Comparison of ENCODE assay signal across 8 cellular contexts in the genomic region with DNA sequence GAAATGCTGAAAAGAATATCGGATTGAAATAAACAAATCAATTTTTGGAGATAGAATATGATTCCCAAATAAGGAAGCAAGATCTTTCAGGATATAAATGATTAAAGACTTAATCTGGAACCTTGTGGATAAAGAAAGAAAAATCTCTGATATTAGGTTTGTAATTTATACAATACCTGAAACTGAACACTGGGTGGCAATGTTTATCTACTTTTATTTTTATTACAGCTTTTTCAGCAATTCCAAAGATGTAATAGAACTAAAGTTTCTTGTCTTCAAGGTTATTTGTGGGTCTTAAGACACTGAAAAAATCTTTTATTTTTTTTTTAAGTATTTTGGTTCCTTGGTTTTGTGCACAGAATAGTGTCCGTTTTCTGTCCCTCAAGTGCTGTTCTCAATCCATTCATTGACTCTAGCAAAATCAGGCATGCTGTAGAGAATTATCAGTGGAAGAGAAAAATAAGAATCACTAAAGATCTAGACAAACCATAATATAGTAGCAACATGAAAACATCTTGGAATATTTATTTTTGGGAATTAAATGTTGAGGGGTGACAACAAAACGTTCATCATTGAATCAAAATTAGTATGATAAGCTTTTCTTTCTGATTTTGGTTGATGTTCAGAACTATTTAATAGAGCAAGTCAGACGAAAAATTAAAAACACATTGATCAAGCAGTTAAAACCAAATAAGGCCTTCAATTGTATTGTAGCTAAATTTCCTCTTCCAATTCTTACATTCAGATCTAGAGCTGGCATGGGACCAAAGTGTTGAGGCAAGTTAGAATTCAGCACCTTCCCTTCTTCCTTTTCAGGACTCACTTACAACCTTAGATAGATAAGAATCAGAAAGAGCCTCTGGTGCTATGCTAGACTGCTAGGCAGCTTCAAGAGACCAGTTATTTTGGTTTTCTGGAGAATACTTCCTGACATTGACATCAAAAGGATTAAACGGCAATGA.
DNase-seq lines count a peak whose midpoint lies in the region; ATAC-seq, FAIRE-seq and TF ChIP-seq lines count a peak whose summit lies in the region.

No MANE protein-coding gene starts in this region.

- H3K79me1 ChIP-seq in mesenchymal stem cell (replicated peaks; ENCODE audit: low read length, poor library complexity, severe bottlenecking) (no peaks in the 10 kb centered on the region), neuronal stem cell (ENCODE audit: low read depth, low read length) (no peaks in the 10 kb centered on the region)

- H2AFZ ChIP-seq in mesenchymal stem cell (ENCODE audit: low read depth, low read length): no peak overlapping the region
- H2AFZ ChIP-seq in neuronal stem cell (ENCODE audit: low read length): no peak overlapping the region

- H3K4me1 ChIP-seq in mesenchymal stem cell (ENCODE audit: control insufficient read depth, insufficient read depth, low read depth, low read length): peaks cover 11% of the 10 kb centered on the region
- H3K4me1 ChIP-seq in neuronal stem cell (ENCODE audit: control insufficient read depth in 2 of 2, insufficient read depth in 1 of 2, low read depth in 1 of 2, low read length in 2 of 2): no peaks in the 10 kb centered on the region

- H3K36me3 ChIP-seq in mesenchymal stem cell (ENCODE audit: control insufficient read depth in 1 of 2, insufficient read depth in 2 of 2, low read depth in 1 of 2, low read length in 2 of 2) (no peaks in the 10 kb centered on the region), neuronal stem cell (replicated peaks in 1 of 2; ENCODE audit: control insufficient read depth in 2 of 2, insufficient read depth in 2 of 2, low read length in 2 of 2) (no peaks in the 10 kb centered on the region)

- CTCF ChIA-PET in CD4-positive, alpha-beta T cell (lab: Charles Lee): no interaction called here

- H3K9me3 Mint-ChIP-seq in CD4-positive, alpha-beta T cell: no peaks in the 10 kb centered on the region

- H3K36me3 Mint-ChIP-seq in CD4-positive, alpha-beta T cell (ENCODE audit: low read depth): no peaks in the 10 kb centered on the region

- H4K8ac ChIP-seq in mesenchymal stem cell (ENCODE audit: low read length) (no peak overlapping the region), neuronal stem cell (ENCODE audit: low read depth, low read length) (no peak overlapping the region)

- H2BK12ac ChIP-seq in mesenchymal stem cell (ENCODE audit: low read length in 2 of 2) (no peak overlapping the region), neuronal stem cell (ENCODE audit: low read length) (no peak overlapping the region)

- H2AK5ac ChIP-seq in mesenchymal stem cell (ENCODE audit: low read length, severe bottlenecking) (no peak overlapping the region), neuronal stem cell (ENCODE audit: low read depth, low read length) (no peak overlapping the region)

- WGBS in mesenchymal stem cell: no CpG with 5 or more reads among the region's 5 CpGs
- WGBS in neuronal stem cell (ENCODE audit: extremely low coverage in 2 of 2, insufficient read length in 2 of 2, insufficient replicate concordance in 1 of 2), 2 donors: no CpG with 5 or more reads among the region's 5 CpGs

- TF ChIP-seq POLR2A in GM12891 (IDR thresholded peaks at IDR 0.05; ENCODE audit: low read depth, low read length): no peak

- no peaks in the 10 kb centered on the region for H3K27me3 Mint-ChIP-seq in CD4-positive, alpha-beta T cell

- H4K91ac ChIP-seq in mesenchymal stem cell (ENCODE audit: low read length): no peak overlapping the region
- H4K91ac ChIP-seq in neuronal stem cell (ENCODE audit: low read depth, low read length, poor library complexity): no peak overlapping the region

- no peak overlapping the region for H3K27ac Mint-ChIP-seq in CD4-positive, alpha-beta T cell

- H3K4me3 ChIP-seq in mesenchymal stem cell (ENCODE audit: insufficient read depth in 1 of 2, low read depth in 1 of 2, low read length in 2 of 2) (no peak overlapping the region), neuronal stem cell (ENCODE audit: low read length in 2 of 2) (no peak overlapping the region)

- H3K27ac ChIP-seq in VCaP: no peak overlapping the region
- no peak overlapping the region for H3K27ac ChIP-seq in mesenchymal stem cell (ENCODE audit: low read length, poor library complexity, severe bottlenecking)
- no peak overlapping the region for H3K27ac ChIP-seq in neuronal stem cell (replicated peaks; ENCODE audit: low read length)
- no peak overlapping the region for H3K27ac ChIP-seq in CD4-positive, alpha-beta T cell (ENCODE audit: low read depth, low read length)

- intact Hi-C loops in CD4-positive, alpha-beta T cell (cut with DNase I, micrococcal nuclease): no loop called here

- H2BK5ac ChIP-seq in mesenchymal stem cell (ENCODE audit: low read depth, low read length, poor library complexity, severe bottlenecking) (no peak overlapping the region), neuronal stem cell (ENCODE audit: low read length) (no peak overlapping the region)

- no peak overlapping the region for H3K4me2 ChIP-seq in mesenchymal stem cell (ENCODE audit: low read length, poor library complexity, severe bottlenecking)
- H3K4me2 ChIP-seq in neuronal stem cell (ENCODE audit: insufficient read depth, low read length, poor library complexity, severe bottlenecking): no peak overlapping the region

- no peak overlapping the region for H3K4ac ChIP-seq in mesenchymal stem cell (ENCODE audit: low read depth in 1 of 2, low read length in 2 of 2)
- no peak overlapping the region for H3K4ac ChIP-seq in neuronal stem cell (ENCODE audit: low read length)

- H2BK120ac ChIP-seq in mesenchymal stem cell (ENCODE audit: low read depth, low read length): no peak overlapping the region
- H2BK120ac ChIP-seq in neuronal stem cell (ENCODE audit: low read depth, low read length): no peak overlapping the region

- H3K27me3 ChIP-seq in mesenchymal stem cell (ENCODE audit: control insufficient read depth in 1 of 2, insufficient read depth in 1 of 2, low read length in 2 of 2) (no peaks in the 10 kb centered on the region), neuronal stem cell (ENCODE audit: control insufficient read depth in 3 of 3, insufficient read depth in 3 of 3, low read depth in 1 of 3, low read length in 3 of 3) (no peaks in the 10 kb centered on the region)
- no peaks in the 10 kb centered on the region for H3K27me3 ChIP-seq in CD4-positive, alpha-beta T cell (ENCODE audit: control insufficient read depth, insufficient read depth, low read length)

- H3K23ac ChIP-seq in mesenchymal stem cell (ENCODE audit: low read length in 2 of 2): no peak overlapping the region
- H3K23ac ChIP-seq in neuronal stem cell (ENCODE audit: low read depth, low read length, poor library complexity): no peak overlapping the region

- FAIRE-seq in GM12891 (lab: Jason Lieb, UNC): no peak

- H3K18ac ChIP-seq in mesenchymal stem cell (ENCODE audit: low read depth in 1 of 2, low read length in 2 of 2) (no peak overlapping the region), neuronal stem cell (ENCODE audit: low read length) (no peak overlapping the region)

- no peak overlapping the region for H3K14ac ChIP-seq in mesenchymal stem cell (ENCODE audit: low read length in 2 of 2)
- H3K14ac ChIP-seq in neuronal stem cell (ENCODE audit: low read length): no peak overlapping the region

- peak; percentile 1 for DNase-seq in GM12891 (ENCODE audit: insufficient read length, low spot score)
- DNase-seq in Kasumi-1 (lab: John Stamatoyannopoulos, UW): peak; percentile 44 to 72
- DNase-seq in mesenchymal stem cell: peak; percentile 28
- no peak for DNase-seq in neuronal stem cell (ENCODE audit: low spot score)
- no peak for DNase-seq in CD4-positive, alpha-beta T cell

- H3K9ac ChIP-seq in mesenchymal stem cell (ENCODE audit: low read length) (no peak overlapping the region), neuronal stem cell (ENCODE audit: low read depth, low read length, poor library complexity) (no peak overlapping the region)

- POLR2A ChIA-PET in CD4-positive, alpha-beta T cell (lab: Charles Lee): no interaction called here

- H3K9me3 ChIP-seq in mesenchymal stem cell (ENCODE audit: control insufficient read depth, low read length) (no peaks in the 10 kb centered on the region), neuronal stem cell (replicated peaks in 1 of 2; ENCODE audit: control insufficient read depth in 2 of 2, insufficient read depth in 1 of 2, low read depth in 1 of 2, low read length in 2 of 2) (no peaks in the 10 kb centered on the region)
- H3K9me3 ChIP-seq in CD4-positive, alpha-beta T cell (ENCODE audit: control insufficient read depth, low read length): no peaks in the 10 kb centered on the region

- H2BK15ac ChIP-seq in mesenchymal stem cell (ENCODE audit: low read depth, poor library complexity, severe bottlenecking): no peak overlapping the region
- H2BK15ac ChIP-seq in neuronal stem cell (ENCODE audit: low read length): no peak overlapping the region

- TF ChIP-seq CTCF in VCaP (conservative IDR thresholded peaks at IDR 0.05): peak; percentile 57
- TF ChIP-seq CTCF in CD4-positive, alpha-beta T cell (IDR thresholded peaks at IDR 0.05): no peak

- no peak for ATAC-seq in GM18520 (IDR thresholded peaks at IDR 0.05; ENCODE audit: unreplicated experiment)
- ATAC-seq in CD4-positive, alpha-beta T cell (ENCODE audit: poor library complexity): no peak
- no peak for ATAC-seq in GM21737 (IDR thresholded peaks at IDR 0.05; ENCODE audit: unreplicated experiment)

- no peak overlapping the region for H3K4me3 Mint-ChIP-seq in CD4-positive, alpha-beta T cell

- H3K4me1 Mint-ChIP-seq in CD4-positive, alpha-beta T cell (ENCODE audit: low read depth): no peaks in the 10 kb centered on the region

TF ChIP-seq in GM12891, 5 proteins besides CTCF, POLR2A, EP300 and RAD21:
- no peak for TF ChIP-seq TAF1 (IDR thresholded peaks at IDR 0.05; ENCODE audit: low read depth, low read length)
- no peak for TF ChIP-seq PAX5 (IDR thresholded peaks at IDR 0.05; ENCODE audit: insufficient read depth, low read length, severe bottlenecking)
- no peak for TF ChIP-seq SPI1 (IDR thresholded peaks at IDR 0.05; ENCODE audit: low read depth, low read length)
- no peak for TF ChIP-seq POLR2AphosphoS5 (IDR thresholded peaks at IDR 0.05; ENCODE audit: low read depth, low read length)
- TF ChIP-seq POU2F2 (IDR thresholded peaks at IDR 0.05; ENCODE audit: low read depth, low read length): no peak

Comparison
In these comparisons a context has a peak if more than half of its experiments do, and no peak if none do; other contexts are left out.
1. DNase-seq: peak in GM12891 (single experiment), Kasumi-1 (2 of 2) and mesenchymal stem cell (single experiment); none in neuronal stem cell (single experiment) and CD4-positive, alpha-beta T cell (0 of 10).